Comparison of ENCODE assay signal across 1 cellular context in genomic region chr5:131164161-131164930, GRCh38.
A peak's percentile ranks its signal among the peaks of the same experiment; 100 is the strongest.
TF ChIP-seq lines count a peak whose summit lies in the region.

No MANE protein-coding gene starts in this region.

TF ChIP-seq in K562, 482 proteins besides CTCF, POLR2A, EP300 and RAD21 (continued from another document and continues in another):
- peak in 1 of 2 experiments; percentile 89; a peak in 2 of 4 replicates for TF ChIP-seq UBTF (IDR thresholded peaks at IDR 0.05; ENCODE audit: borderline replicate concordance in 1 of 2, low read depth in 2 of 2, low read length in 2 of 2)
- no peak for TF ChIP-seq MEF2D (tag; conservative IDR thresholded peaks at IDR 0.05; ENCODE audit: low read depth)
- TF ChIP-seq TFAM (CRISPR knock-in tag; conservative IDR thresholded peaks at IDR 0.05), result no peak
- no peak for TF ChIP-seq NRF1 (conservative IDR thresholded peaks at IDR 0.05 in 1 of 2, IDR thresholded peaks at IDR 0.05 in 1 of 2)
- TF ChIP-seq TRIM28 (IDR thresholded peaks at IDR 0.05), result no peak
- TF ChIP-seq CHD1 (IDR thresholded peaks at IDR 0.05; ENCODE audit: low read length), result peak; percentile 89
- no peak for TF ChIP-seq MED1 (CRISPR knock-in tag; IDR thresholded peaks at IDR 0.05; ENCODE audit: borderline replicate concordance)
- TF ChIP-seq SMC3 (conservative IDR thresholded peaks at IDR 0.05; ENCODE audit: insufficient read depth, low read depth, low read length), result no peak
- TF ChIP-seq CBFA2T2 (conservative IDR thresholded peaks at IDR 0.05), result no peak
- 0 out of 2 replicates have a peak, but pooled peaks have one; percentile 23 for TF ChIP-seq TRIM25 (IDR thresholded peaks at IDR 0.05; ENCODE audit: borderline replicate concordance)
- peak; percentile 58 for TF ChIP-seq PRPF4 (IDR thresholded peaks at IDR 0.05; ENCODE audit: insufficient read depth, low read depth, low read length, poor library complexity, severe bottlenecking)
- TF ChIP-seq MYC (IDR thresholded peaks at IDR 0.05; ENCODE audit: low read depth, low read length), result peak; percentile 61; the same call in 1 of the 2 replicates
- no peak for TF ChIP-seq MYC (CRISPR knock-in tag; IDR thresholded peaks at IDR 0.05; ENCODE audit: borderline replicate concordance, low read depth)
- TF ChIP-seq KHSRP (IDR thresholded peaks at IDR 0.05), result no peak
- no peak for TF ChIP-seq LEF1 (IDR thresholded peaks at IDR 0.05)
- TF ChIP-seq ZFP30 (CRISPR knock-in tag; IDR thresholded peaks at IDR 0.05; ENCODE audit: borderline replicate concordance), result no peak
- TF ChIP-seq TRIM24 (IDR thresholded peaks at IDR 0.05), result peak; percentile 52 to 60; a peak in 3 of 4 replicates
- TF ChIP-seq FOXJ2 (tag; IDR thresholded peaks at IDR 0.05), result no peak
- no peak for TF ChIP-seq ATF3 (IDR thresholded peaks at IDR 0.05)
- TF ChIP-seq ATF3 (CRISPR knock-in tag; conservative IDR thresholded peaks at IDR 0.05), result 0 out of 2 replicates have a peak, but pooled peaks have one; percentile 45
- no peak for TF ChIP-seq MXI1 (IDR thresholded peaks at IDR 0.05; ENCODE audit: low read depth, low read length)
- no peak for TF ChIP-seq NR2F6 (CRISPR knock-in tag; IDR thresholded peaks at IDR 0.05)
- TF ChIP-seq CREB5 (CRISPR knock-in tag; IDR thresholded peaks at IDR 0.05), result no peak
- TF ChIP-seq RFX1 (IDR thresholded peaks at IDR 0.05), result no peak
- no peak for TF ChIP-seq FOXA1 (IDR thresholded peaks at IDR 0.05; ENCODE audit: borderline replicate concordance)
- peak; percentile 23; the same call in 1 of the 2 replicates for TF ChIP-seq CREB3L1 (IDR thresholded peaks at IDR 0.05; ENCODE audit: borderline replicate concordance, low read depth)
- peak; percentile 60; the same call in 1 of the 2 replicates for TF ChIP-seq HOMEZ (CRISPR knock-in tag; IDR thresholded peaks at IDR 0.05)
- TF ChIP-seq TCF7 (IDR thresholded peaks at IDR 0.05; ENCODE audit: borderline replicate concordance), result no peak
- TF ChIP-seq FOXA3 (CRISPR knock-in tag; conservative IDR thresholded peaks at IDR 0.05 in 1 of 2, IDR thresholded peaks at IDR 0.05 in 1 of 2), result peak in 1 of 2 experiments; percentile 45; a peak in 1 of 4 replicates
- no peak for TF ChIP-seq CREB3 (tag; conservative IDR thresholded peaks at IDR 0.05; ENCODE audit: low read depth)
- no peak for TF ChIP-seq MCM3 (IDR thresholded peaks at IDR 0.05)
- no peak for TF ChIP-seq RBM39 (optimal IDR thresholded peaks at IDR 0.05; ENCODE audit: low read depth, low read length)
- peak; percentile 31 for TF ChIP-seq DPF2 (IDR thresholded peaks at IDR 0.05)
- TF ChIP-seq ZNF212 (CRISPR knock-in tag; IDR thresholded peaks at IDR 0.05), result no peak
- TF ChIP-seq DDX20 (tag; IDR thresholded peaks at IDR 0.05; ENCODE audit: low read depth), result no peak
- TF ChIP-seq SRSF7 (optimal IDR thresholded peaks at IDR 0.05; ENCODE audit: low read depth, low read length), result no peak
- no peak for TF ChIP-seq BRCA1 (IDR thresholded peaks at IDR 0.05)
- no peak for TF ChIP-seq BRCA1 (CRISPR knock-in tag; IDR thresholded peaks at IDR 0.05)
- TF ChIP-seq ETV5 (CRISPR knock-in tag; IDR thresholded peaks at IDR 0.05; ENCODE audit: low read depth), result peak; percentile 66; the same call in 1 of the 2 replicates
- TF ChIP-seq THRB (CRISPR knock-in tag; conservative IDR thresholded peaks at IDR 0.05), result peak; percentile 57; the same call in 1 of the 2 replicates
- TF ChIP-seq TOE1 (IDR thresholded peaks at IDR 0.05; ENCODE audit: borderline replicate concordance), result peak; percentile 57; the same call in 1 of the 2 replicates
- TF ChIP-seq TOE1 (CRISPR knock-in tag; IDR thresholded peaks at IDR 0.05; ENCODE audit: borderline replicate concordance, low read depth), result 0 out of 2 replicates have a peak, but pooled peaks have one; percentile 26
- no peak for TF ChIP-seq HMG20B (CRISPR knock-in tag; IDR thresholded peaks at IDR 0.05)
- no peak for TF ChIP-seq ZNF277 (CRISPR knock-in tag; IDR thresholded peaks at IDR 0.05; ENCODE audit: borderline replicate concordance)
- TF ChIP-seq ZNF740 (CRISPR knock-in tag; IDR thresholded peaks at IDR 0.05), result no peak
- TF ChIP-seq ZNF740 (tag; IDR thresholded peaks at IDR 0.05), result no peak
- TF ChIP-seq AFF1 (IDR thresholded peaks at IDR 0.05; ENCODE audit: low read depth in 1 of 2, partially characterized antibody in 2 of 2), result peak in 1 of 2 experiments; percentile 19
- TF ChIP-seq ZNF133 (CRISPR knock-in tag; IDR thresholded peaks at IDR 0.05), result 0 out of 2 replicates have a peak, but pooled peaks have one; percentile 55
